Comparison of ENCODE assay signal across 8 cellular contexts in genomic region chr12:69360348-69360672, GRCh38. TPM values are rescaled to one million over a fixed set of nuclear protein-coding genes. Genes with fewer than 3 reads are reported as not detected.
DNase-seq lines count a peak whose midpoint lies in the region; ATAC-seq and TF ChIP-seq lines count a peak whose summit lies in the region.

No MANE protein-coding gene starts in this region.

- intact Hi-C loops in prostate gland (cut with DNase I), result no loop called here

- peak overlapping the region; percentile 83 for H3K27ac ChIP-seq in SU-DHL-6 (ENCODE audit: low read depth, low read length)
- H3K27ac ChIP-seq in fibroblast of lung (ENCODE audit: insufficient read depth, low read length), result peak overlapping the region; percentile 84
- peak overlapping the region; percentile 95 to 98 for H3K27ac ChIP-seq in prostate gland

- DNase-seq in fibroblast of lung (ENCODE audit: low read depth in 2 of 2) (no peak), prostate gland (ENCODE audit: low spot score) (no peak), NCI-H524 treated with DMSO at 0.1 percent for 48 hours (lab: John Stamatoyannopoulos, UW) (no peak), mesenteric fat pad (ENCODE audit: low spot score) (no peak)

- ATAC-seq in HG03354 (IDR thresholded peaks at IDR 0.05; ENCODE audit: poor library complexity, severe bottlenecking, unreplicated experiment), result no peak
- no peak for ATAC-seq in GM21528 (IDR thresholded peaks at IDR 0.05; ENCODE audit: low FRiP score, unreplicated experiment)

- TF ChIP-seq POLR2A in prostate gland (IDR thresholded peaks at IDR 0.05), result no peak

- no peak overlapping the region for H2AFZ ChIP-seq in SU-DHL-6 (ENCODE audit: low read depth, low read length, severe bottlenecking)
- peak overlapping the region; percentile 64 for H2AFZ ChIP-seq in fibroblast of lung (ENCODE audit: low read length)

- H4K20me1 ChIP-seq in SU-DHL-6 (ENCODE audit: low read depth, low read length), result no peaks in the 10 kb centered on the region
- no peaks in the 10 kb centered on the region for H4K20me1 ChIP-seq in fibroblast of lung (ENCODE audit: control insufficient read depth, extremely low read depth, insufficient read depth, low read length)

- H3K36me3 ChIP-seq in SU-DHL-6 (ENCODE audit: low read length) (peaks cover 23% of the 10 kb centered on the region), fibroblast of lung (ENCODE audit: control insufficient read depth, insufficient read depth, low read length) (no peaks in the 10 kb centered on the region), prostate gland (no peaks in the 10 kb centered on the region)

- no peak for TF ChIP-seq CTCF in SU-DHL-6 (IDR thresholded peaks at IDR 0.05; ENCODE audit: insufficient read depth, low read length, poor library complexity, severe bottlenecking)
- no peak for TF ChIP-seq CTCF in fibroblast of lung (conservative IDR thresholded peaks at IDR 0.05 in 1 of 2, IDR thresholded peaks at IDR 0.05 in 1 of 2; ENCODE audit: low read depth in 1 of 2, low read length in 2 of 2)
- no peak for TF ChIP-seq CTCF in prostate gland (IDR thresholded peaks at IDR 0.05)

- no peaks in the 10 kb centered on the region for H3K27me3 ChIP-seq in SU-DHL-6 (ENCODE audit: low read length)
- no peaks in the 10 kb centered on the region for H3K27me3 ChIP-seq in fibroblast of lung (ENCODE audit: control insufficient read depth, insufficient read depth, low read length)
- H3K27me3 ChIP-seq in prostate gland (replicated peaks; ENCODE audit: insufficient read depth), result no peaks in the 10 kb centered on the region

- H3K79me2 ChIP-seq in SU-DHL-6 (ENCODE audit: insufficient read depth, low read length), result peaks cover 53% of the 10 kb centered on the region
- H3K79me2 ChIP-seq in fibroblast of lung (ENCODE audit: control insufficient read depth, insufficient read depth, low read length), result peaks cover 5% of the 10 kb centered on the region

- H3K9me2 ChIP-seq in SU-DHL-6 (replicated peaks; ENCODE audit: insufficient read depth, low read length), result no peaks in the 10 kb centered on the region

- H3K9me3 ChIP-seq in SU-DHL-6 (ENCODE audit: insufficient read depth, low read length) (no peaks in the 10 kb centered on the region), fibroblast of lung (ENCODE audit: control insufficient read depth, insufficient read depth, low read depth, low read length) (no peaks in the 10 kb centered on the region), prostate gland (no peaks in the 10 kb centered on the region)

- peak overlapping the region; percentile 90 for H3K9ac ChIP-seq in SU-DHL-6 (ENCODE audit: low read length)
- H3K9ac ChIP-seq in fibroblast of lung (ENCODE audit: insufficient read depth, low read length), result peak overlapping the region; percentile 54

- 5% methylated on average over 10 of the region's 10 CpGs for WGBS in prostate gland

- peaks cover 5% of the 10 kb centered on the region; the same call in 1 of the 2 replicates for H3F3A ChIP-seq in SU-DHL-6 (ENCODE audit: insufficient read depth)

- peak overlapping the region; percentile 74 for H3K4me3 ChIP-seq in GM08714 (ENCODE audit: low read length)
- peak overlapping the region; percentile 70 for H3K4me3 ChIP-seq in SU-DHL-6 (ENCODE audit: insufficient read depth, low read length, poor library complexity, severe bottlenecking)
- peak overlapping the region; percentile 63 to 88 (median 76) for H3K4me3 ChIP-seq in fibroblast of lung (replicated peaks in 1 of 4; ENCODE audit: control extremely low read depth in 1 of 4, insufficient read depth in 1 of 4, low read depth in 3 of 4, low read length in 4 of 4)
- H3K4me3 ChIP-seq in prostate gland, result peak overlapping the region; percentile 82 to 85

- peak overlapping the region; percentile 82 for H3K4me2 ChIP-seq in SU-DHL-6 (ENCODE audit: low read depth, low read length, poor library complexity, severe bottlenecking)
- H3K4me2 ChIP-seq in fibroblast of lung (ENCODE audit: extremely low read depth, insufficient read depth, low read length), result peak overlapping the region; percentile 91

- H3K4me1 ChIP-seq in fibroblast of lung (ENCODE audit: control insufficient read depth, extremely low read depth, insufficient read depth, low read length) (peaks cover 3% of the 10 kb centered on the region), prostate gland (replicated peaks) (no peaks in the 10 kb centered on the region)

RNA-seq across cellular contexts. Expression of gene YEATS4, which starts 0.8 kb away (rescaled TPM):
- total RNA-seq in fibroblast of lung (11.3 and 16.3 TPM in 2 replicates), prostate gland (10 to 100 TPM; 29.0 to 57.4 TPM), mesenteric fat pad (4.5 TPM)
- 14.1 and 16.6 TPM in 2 replicates for polyA plus RNA-seq in fibroblast of lung
- polyA plus RNA-seq in fibroblast of lung (2012), result 10.1 and 12.5 TPM in 2 replicates
- not detected in 2 replicates for polyA minus RNA-seq in fibroblast of lung (ENCODE audit: low replicate concordance)

RNA-seq across cellular contexts. Expression of gene LYZ, which starts 12.1 kb away (rescaled TPM):
- total RNA-seq in fibroblast of lung (0.17 and 0.77 TPM in 2 replicates), prostate gland (10 to 100 TPM; 26.6 to 27.3 TPM), mesenteric fat pad (81.9 TPM)
- not detected in 2 replicates for polyA plus RNA-seq in fibroblast of lung
- not detected in 2 replicates for polyA plus RNA-seq in fibroblast of lung (2012)
- 0.47 TPM in 1 of 2 replicates, not detected in the other for polyA minus RNA-seq in fibroblast of lung (ENCODE audit: low replicate concordance)

Comparison
In these comparisons a context has a peak if more than half of its experiments do, and no peak if none do; other contexts are left out.
1. RNA of gene LYZ, which starts 12.1 kb away (total RNA-seq): 81.9 TPM in mesenteric fat pad (single experiment) and 26.6 to 27.3 TPM in prostate gland; 0.17 to 0.77 TPM in fibroblast of lung; every median in the first group is over 10 times any median in the second.
2. Peak in every context shown above with its lines, with median percentiles within 50 percentile points of each other: H3K4me3 ChIP-seq and H3K27ac ChIP-seq.